8 cellular contexts compared by ENCODE assay signal in genomic region chr9:98795295-98795955, GRCh38. TPM values are rescaled to one million over a fixed set of nuclear protein-coding genes. Genes with fewer than 3 reads are reported as not detected.
DNase-seq lines count a peak whose midpoint lies in the region; ATAC-seq and TF ChIP-seq lines count a peak whose summit lies in the region.

No MANE protein-coding gene starts in this region.

- no peaks in the 10 kb centered on the region for H3K36me3 Mint-ChIP-seq in activated T-helper 17 cell treated with anti-CD3 and anti-CD28 coated beads, Interleukin-2, amount 50 U/mL, for 72 hours (ENCODE audit: low read depth)

- 62% methylated on average over 12 of the region's 12 CpGs for WGBS in HUES64

- H3K27me3 ChIP-seq in HUES64 (ENCODE audit: insufficient read depth, low read length) (peaks cover 6% of the 10 kb centered on the region; the same call in 1 of the 2 replicates), iPS-20b (ENCODE audit: insufficient read depth, low read length) (peaks cover 10% of the 10 kb centered on the region)

- peaks cover 17% of the 10 kb centered on the region for H3K4me1 Mint-ChIP-seq in activated T-helper 17 cell treated with anti-CD3 and anti-CD28 coated beads, Interleukin-2, amount 50 U/mL, for 72 hours
- H3K4me1 Mint-ChIP-seq in stimulated activated naive CD8-positive, alpha-beta T cell treated with anti-CD3 and anti-CD28 coated beads, Interleukin-15, amount 100 ng/mL, for 72 hours: peaks cover 40% of the 10 kb centered on the region

- 0 out of 2 replicates have a peak, but pooled peaks cover 3% of the 10 kb centered on the region for H3K36me3 ChIP-seq in HUES64 (ENCODE audit: insufficient read depth, low read length)
- H3K36me3 ChIP-seq in iPS-20b (ENCODE audit: insufficient read depth, low read depth, low read length): no peaks in the 10 kb centered on the region
- H3K36me3 ChIP-seq in mucosa of descending colon (ENCODE audit: low read depth): no peaks in the 10 kb centered on the region

- H3K9me3 Mint-ChIP-seq in activated T-helper 17 cell treated with anti-CD3 and anti-CD28 coated beads, Interleukin-2, amount 50 U/mL, for 72 hours: no peaks in the 10 kb centered on the region
- peaks cover 10 to 14% of the 10 kb centered on the region in 2 donors for H3K9me3 Mint-ChIP-seq in stimulated activated naive CD8-positive, alpha-beta T cell treated with anti-CD3 and anti-CD28 coated beads, Interleukin-15, amount 100 ng/mL, for 72 hours

- H3K9me3 ChIP-seq in HUES64 (ENCODE audit: insufficient read depth, low read depth, low read length) (peaks cover 5% of the 10 kb centered on the region; the same call in 1 of the 2 replicates), iPS-20b (ENCODE audit: insufficient read depth, low read depth, low read length) (no peaks in the 10 kb centered on the region), mucosa of descending colon (no peaks in the 10 kb centered on the region)

- ATAC-seq in activated T-helper 17 cell treated with anti-CD3 and anti-CD28 coated beads, Interleukin-2, amount 50 U/mL, for 72 hours (replicated peaks): no peak
- no peak for ATAC-seq in stimulated activated naive CD8-positive, alpha-beta T cell treated with anti-CD3 and anti-CD28 coated beads, Interleukin-15, amount 100 ng/mL, for 72 hours
- ATAC-seq in mucosa of descending colon: no peak

- H3K4me1 ChIP-seq in HUES64 (ENCODE audit: insufficient read depth, low read length) (peaks cover 25% of the 10 kb centered on the region), iPS-20b (ENCODE audit: insufficient read depth, low read length) (peaks cover 20% of the 10 kb centered on the region; the same call in 1 of the 2 replicates), mucosa of descending colon (ENCODE audit: low read depth) (peaks cover 17% of the 10 kb centered on the region)

- no peak for TF ChIP-seq CTCF in mucosa of descending colon (IDR thresholded peaks at IDR 0.05)

- H3K4me3 ChIP-seq in HUES64 (ENCODE audit: low read length): peak overlapping the region; percentile 81
- peak overlapping the region; percentile 88 for H3K4me3 ChIP-seq in iPS-20b (ENCODE audit: low read length)
- no peak overlapping the region for H3K4me3 ChIP-seq in mucosa of descending colon

- H3K4me3 Mint-ChIP-seq in activated T-helper 17 cell treated with anti-CD3 and anti-CD28 coated beads, Interleukin-2, amount 50 U/mL, for 72 hours: peak overlapping the region; percentile 74
- peak overlapping the region; percentile 70 to 79 for H3K4me3 Mint-ChIP-seq in stimulated activated naive CD8-positive, alpha-beta T cell treated with anti-CD3 and anti-CD28 coated beads, Interleukin-15, amount 100 ng/mL, for 72 hours

- no peaks in the 10 kb centered on the region for H3K27me3 Mint-ChIP-seq in activated T-helper 17 cell treated with anti-CD3 and anti-CD28 coated beads, Interleukin-2, amount 50 U/mL, for 72 hours
- no peaks in the 10 kb centered on the region for H3K27me3 Mint-ChIP-seq in stimulated activated naive CD8-positive, alpha-beta T cell treated with anti-CD3 and anti-CD28 coated beads, Interleukin-15, amount 100 ng/mL, for 72 hours

- no peak overlapping the region for H3K27ac Mint-ChIP-seq in activated T-helper 17 cell treated with anti-CD3 and anti-CD28 coated beads, Interleukin-2, amount 50 U/mL, for 72 hours
- no peak overlapping the region for H3K27ac Mint-ChIP-seq in stimulated activated naive CD8-positive, alpha-beta T cell treated with anti-CD3 and anti-CD28 coated beads, Interleukin-15, amount 100 ng/mL, for 72 hours

- no peak overlapping the region for H3K27ac ChIP-seq in HUES64 (ENCODE audit: low read depth, low read length)
- no peak overlapping the region for H3K27ac ChIP-seq in iPS-20b (ENCODE audit: low read length)

- intact Hi-C loops in mucosa of descending colon (cut with DNase I, micrococcal nuclease): no loop called here

- no peak for DNase-seq in stimulated activated naive CD8-positive, alpha-beta T cell treated with anti-CD3 and anti-CD28 coated beads, Interleukin-15, amount 100 ng/mL, for 72 hours
- DNase-seq in NCI-H1048 (lab: John Stamatoyannopoulos, UW): no peak
- DNase-seq in mucosa of descending colon: no peak
- DNase-seq in NCI-H2107 treated with DMSO at 0.1 percent for 48 hours (lab: John Stamatoyannopoulos, UW; ENCODE audit: unreplicated experiment): no peak
- no peak for DNase-seq in NCI-H774 (lab: John Stamatoyannopoulos, UW)

- peak overlapping the region; percentile 75 for H3K9ac ChIP-seq in HUES64 (ENCODE audit: low read depth, low read length)
- H3K9ac ChIP-seq in iPS-20b (ENCODE audit: low read depth, low read length): peak overlapping the region; percentile 49; the same call in 1 of the 2 replicates

RNA-seq across cellular contexts. Expression of gene ANKS6, which starts 0.9 kb away (rescaled TPM):
- polyA plus RNA-seq in HUES64 (2013, experiment 1 of 2): 33.8 TPM
- 36.1 TPM for polyA plus RNA-seq in HUES64 (2013, experiment 2 of 2)
- 10 to 100 TPM; 10.0 to 11.2 TPM for total RNA-seq in activated T-helper 17 cell treated with anti-CD3 and anti-CD28 coated beads, Interleukin-2, amount 50 U/mL, for 72 hours
- total RNA-seq in mucosa of descending colon: 10 to 100 TPM; 16.6 to 23.4 (median 22.4) TPM

RNA-seq across cellular contexts. Expression of gene GALNT12, which starts 12.0 kb away (rescaled TPM):
- polyA plus RNA-seq in HUES64 (2013, experiment 1 of 2): 12.4 TPM
- polyA plus RNA-seq in HUES64 (2013, experiment 2 of 2): 15.5 TPM
- 1 to 10 TPM; 4.1 to 5.5 TPM for total RNA-seq in activated T-helper 17 cell treated with anti-CD3 and anti-CD28 coated beads, Interleukin-2, amount 50 U/mL, for 72 hours
- total RNA-seq in mucosa of descending colon: 100 to 1,000 TPM in 2 of 3 donors, 10 to 100 TPM in 1; 54.6 to 139 (median 121) TPM

Comparison
In these comparisons a context has a peak if more than half of its experiments do, and no peak if none do; other contexts are left out.
1. RNA of gene GALNT12, which starts 12.0 kb away (total RNA-seq): 54.6 to 139 TPM in mucosa of descending colon; 4.1 to 5.5 TPM in activated T-helper 17 cell treated with anti-CD3 and anti-CD28 coated beads, Interleukin-2, amount 50 U/mL, for 72 hours; every median in the first group is over 4 times any median in the second.